Comparison of ENCODE assay signal across 1 cellular context in genomic region chr1:12181568-12181967, GRCh38.
TF ChIP-seq lines count a peak whose summit lies in the region.

No MANE protein-coding gene starts in this region.

TF ChIP-seq in K562, 482 proteins besides CTCF, POLR2A, EP300 and RAD21:
- TF ChIP-seq ZNF274 (IDR thresholded peaks at IDR 0.05; ENCODE audit: borderline replicate concordance, low read depth, low read length), result no peak
- TF ChIP-seq ZNF449 (CRISPR knock-in tag; IDR thresholded peaks at IDR 0.05), result no peak
- TF ChIP-seq ZMIZ1 (IDR thresholded peaks at IDR 0.05; ENCODE audit: low read depth in 2 of 2, low read length in 2 of 2), result no peak
- TF ChIP-seq RB1 (IDR thresholded peaks at IDR 0.05; ENCODE audit: low read depth), result no peak
- TF ChIP-seq HDAC2 (IDR thresholded peaks at IDR 0.05), result no peak
- no peak for TF ChIP-seq NR0B1 (IDR thresholded peaks at IDR 0.05; ENCODE audit: partially characterized antibody)
- TF ChIP-seq TAF7 (tag; IDR thresholded peaks at IDR 0.05), result no peak
- TF ChIP-seq ZBTB1 (CRISPR knock-in tag; IDR thresholded peaks at IDR 0.05; ENCODE audit: borderline replicate concordance, low read depth), result no peak
- no peak for TF ChIP-seq SNAPC5 (CRISPR knock-in tag; IDR thresholded peaks at IDR 0.05)
- TF ChIP-seq FOXO4 (CRISPR knock-in tag; IDR thresholded peaks at IDR 0.05), result no peak
- TF ChIP-seq CXXC5 (CRISPR knock-in tag; IDR thresholded peaks at IDR 0.05), result no peak
